ENCODE assay signal across 8 cellular contexts in genomic region chr12:112125250-112125999, GRCh38. TPM values are rescaled to one million over a fixed set of nuclear protein-coding genes. Genes with fewer than 3 reads are reported as not detected.
DNase-seq lines count a peak whose midpoint lies in the region; ATAC-seq, FAIRE-seq and TF ChIP-seq lines count a peak whose summit lies in the region.

A gene with protein sequence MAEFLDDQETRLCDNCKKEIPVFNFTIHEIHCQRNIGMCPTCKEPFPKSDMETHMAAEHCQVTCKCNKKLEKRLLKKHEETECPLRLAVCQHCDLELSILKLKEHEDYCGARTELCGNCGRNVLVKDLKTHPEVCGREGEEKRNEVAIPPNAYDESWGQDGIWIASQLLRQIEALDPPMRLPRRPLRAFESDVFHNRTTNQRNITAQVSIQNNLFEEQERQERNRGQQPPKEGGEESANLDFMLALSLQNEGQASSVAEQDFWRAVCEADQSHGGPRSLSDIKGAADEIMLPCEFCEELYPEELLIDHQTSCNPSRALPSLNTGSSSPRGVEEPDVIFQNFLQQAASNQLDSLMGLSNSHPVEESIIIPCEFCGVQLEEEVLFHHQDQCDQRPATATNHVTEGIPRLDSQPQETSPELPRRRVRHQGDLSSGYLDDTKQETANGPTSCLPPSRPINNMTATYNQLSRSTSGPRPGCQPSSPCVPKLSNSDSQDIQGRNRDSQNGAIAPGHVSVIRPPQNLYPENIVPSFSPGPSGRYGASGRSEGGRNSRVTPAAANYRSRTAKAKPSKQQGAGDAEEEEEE (plus strand): TSS chr12:112125560. CDS start chr12:112130523, 4,963 bp downstream.

- FAIRE-seq in keratinocyte (lab: Jason Lieb, UNC) = peak; percentile 39

- dilution Hi-C loops in keratinocyte (cut with MboI; ENCODE audit: extremely low pct_ligation_motif_present, low sequenced_read_pairs) = no loop called here

- no peak for TF ChIP-seq CTCF in keratinocyte (optimal IDR thresholded peaks at IDR 0.05 in 1 of 3, IDR thresholded peaks at IDR 0.05 in 1 of 3, conservative IDR thresholded peaks at IDR 0.05 in 1 of 3; ENCODE audit: extremely low read depth in 1 of 3, insufficient read depth in 2 of 3, low read length in 3 of 3)

- no peaks in the 10 kb centered on the region for H3K9me3 ChIP-seq in keratinocyte (ENCODE audit: control insufficient read depth, low read depth, low read length)

- peak; percentile 99 for DNase-seq in AG20443 (ENCODE audit: low spot score)
- peak; percentile 97 for DNase-seq in NCI-H510A (lab: John Stamatoyannopoulos, UW)
- DNase-seq in activated CD4-positive, alpha-beta T cell treated with anti-CD3 and anti-CD28 coated beads for 1 hour = peak; percentile 97
- DNase-seq in cerebellum (ENCODE audit: low spot score) = peak; percentile 98
- DNase-seq in keratinocyte (ENCODE audit: low read depth, low spot score) = peak; percentile 75
- peak; percentile 97 to 98 for DNase-seq in stimulated activated CD4-positive, alpha-beta T cell treated with anti-CD3 and anti-CD28 coated beads, Interleukin-15, amount 100 ng/mL, for 1 hour (ENCODE audit: low read depth in 1 of 2, low spot score in 1 of 2)

- H3K9ac ChIP-seq in keratinocyte (ENCODE audit: control insufficient read depth, extremely low read depth, insufficient read depth, low read length) = peak within 1 kb of the TSS; percentile 94

- peaks cover 46% of the 10 kb centered on the region for H3K4me1 ChIP-seq in keratinocyte (ENCODE audit: control insufficient read depth, extremely low read depth, insufficient read depth, low read length)

- peak; percentile 96 for ATAC-seq in HG03432 (IDR thresholded peaks at IDR 0.05; ENCODE audit: unreplicated experiment)

- peak within 1 kb of the TSS; percentile 99 for H3K4me2 ChIP-seq in keratinocyte (ENCODE audit: control insufficient read depth, extremely low read depth, insufficient read depth, low read depth, low read length)

- H3K27me3 ChIP-seq in keratinocyte (ENCODE audit: control insufficient read depth, extremely low read depth, insufficient read depth, low read length) = no peaks in the 10 kb centered on the region

- peaks cover 26% of the 10 kb centered on the region for H3K79me2 ChIP-seq in keratinocyte (ENCODE audit: control insufficient read depth, insufficient read depth, low read length)

- H3K9me1 ChIP-seq in keratinocyte (ENCODE audit: control insufficient read depth, extremely low read depth, insufficient read depth, low read length) = peaks cover 2% of the 10 kb centered on the region

- H4K20me1 ChIP-seq in keratinocyte (ENCODE audit: control insufficient read depth, extremely low read depth, insufficient read depth, low read length) = no peaks in the 10 kb centered on the region

- TF ChIP-seq POLR2A in GM19099 (IDR thresholded peaks at IDR 0.05; ENCODE audit: extremely low read depth, insufficient read length, low read depth) = peak; percentile 99

- peak within 1 kb of the TSS; percentile 80 for H3K27ac ChIP-seq in keratinocyte (ENCODE audit: control insufficient read depth, insufficient read depth, low read length)

- H2AFZ ChIP-seq in keratinocyte (ENCODE audit: control insufficient read depth, low read length) = peak within 1 kb of the TSS; percentile 87

- no peaks in the 10 kb centered on the region for H3K36me3 ChIP-seq in keratinocyte (ENCODE audit: control insufficient read depth in 2 of 2, extremely low read depth in 1 of 2, insufficient read depth in 2 of 2, low read length in 2 of 2)

- peak within 1 kb of the TSS; percentile 86 to 93 (median 89) for H3K4me3 ChIP-seq in keratinocyte (ENCODE audit: control insufficient read depth in 2 of 3, extremely low read depth in 1 of 3, insufficient read depth in 2 of 3, low read depth in 1 of 3, low read length in 3 of 3)

RNA-seq across cellular contexts. Expression of the gene that starts here (rescaled TPM):
- total RNA-seq in cerebellum = 36.7 TPM
- polyA plus RNA-seq in keratinocyte = 23.7 to 33.1 TPM (median 25.6 TPM) in 3 replicates
- 22.5 TPM for polyA plus RNA-seq in keratinocyte (2011; ENCODE audit: low read depth)
- polyA plus RNA-seq in keratinocyte (2011; cell fraction: cytosol; rRNA removed) = 19.4 and 26.8 TPM in 2 replicates
- polyA plus RNA-seq in keratinocyte (2011; cell fraction: nucleus; rRNA removed) = 38.6 and 43.0 TPM in 2 replicates
- 20.2 and 24.3 TPM in 2 replicates for polyA plus RNA-seq in keratinocyte (2012; ENCODE audit: low replicate concordance)
- polyA minus RNA-seq in keratinocyte = 12.3 to 37.4 TPM (median 33.8 TPM) in 3 replicates
- polyA minus RNA-seq in keratinocyte (2011; cell fraction: cytosol; rRNA and poly(A)+ RNA removed) = 13.4 TPM
- 15.7 and 24.7 TPM in 2 replicates for polyA minus RNA-seq in keratinocyte (2011; cell fraction: nucleus; rRNA and poly(A)+ RNA removed)

Comparison
In these comparisons a context has a peak if more than half of its experiments do, and no peak if none do; other contexts are left out.
1. Peak in every context shown above with its lines: DNase-seq, ATAC-seq, H3K4me3 ChIP-seq and H3K27ac ChIP-seq.